ENCODE assay signal across 1 cellular context in genomic region chr4:17616283-17616682, GRCh38.
TF ChIP-seq lines count a peak whose summit lies in the region.

No MANE protein-coding gene starts in this region.

TF ChIP-seq in K562, 482 proteins besides CTCF, POLR2A, EP300 and RAD21:
- TF ChIP-seq MAX (CRISPR knock-in tag; IDR thresholded peaks at IDR 0.05) (0 out of 2 replicates have a peak, but pooled peaks have one; percentile 18), MCM3 (IDR thresholded peaks at IDR 0.05) (no peak), SNAPC5 (CRISPR knock-in tag; IDR thresholded peaks at IDR 0.05) (no peak), FOXA1 (IDR thresholded peaks at IDR 0.05; ENCODE audit: borderline replicate concordance) (no peak)
